Comparison of ENCODE assay signal across 19 cellular contexts in the genomic region with DNA sequence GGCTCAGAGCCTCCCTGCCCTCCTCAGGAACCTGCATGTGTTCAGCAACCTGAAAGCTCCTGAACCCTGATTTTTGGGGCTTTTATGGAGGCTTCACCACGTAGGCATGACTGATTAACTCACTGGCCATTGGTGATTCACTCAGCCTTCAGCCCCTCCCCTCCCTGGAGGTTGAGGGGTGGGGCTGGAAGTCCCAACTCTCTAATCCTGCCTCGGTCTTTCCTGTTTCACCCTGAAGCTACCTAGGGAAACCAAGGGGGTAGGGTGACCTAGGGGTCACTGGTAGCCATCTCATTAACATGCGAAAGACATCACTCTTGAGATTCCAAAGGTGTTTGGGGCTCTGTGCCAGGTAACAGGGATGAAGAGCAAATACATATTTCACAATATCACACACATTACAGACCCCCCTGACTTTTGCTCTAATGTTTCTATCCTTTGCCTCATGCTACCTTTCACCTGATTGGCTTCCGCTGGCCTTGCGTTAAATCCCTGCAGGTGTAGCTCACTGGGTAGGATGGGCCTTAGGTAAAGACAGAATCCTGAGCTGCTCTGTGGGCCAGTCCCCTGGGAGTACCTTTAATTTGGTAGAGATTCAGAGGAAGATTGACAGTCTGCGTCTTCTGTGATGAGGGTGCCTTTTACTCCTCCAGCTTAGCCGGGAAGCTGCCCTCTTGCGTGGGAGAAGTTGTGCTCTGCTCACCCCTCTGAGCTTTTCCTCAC.
"Had no signal": no experiment of that assay in that cellular context is flagged by ENCODE, and none has a peak within 500 bp of the region (broad histone marks: within the 10 kb centered on the region; RNA-seq: fewer than 3 reads in every experiment).

No MANE protein-coding gene starts in this region.

- H3K9me3 ChIP-seq: gastrocnemius medialis, neutrophil had no signal

- H3K27me3 ChIP-seq: gastrocnemius medialis, neutrophil had no signal

- H3K9me3 Mint-ChIP-seq: activated B cell treated with CpG ODN at 0.5 μM for 24 hours; activated CD4-positive, alpha-beta memory T cell treated with anti-CD3 and anti-CD28 coated beads, Interleukin-2, amount 10 ng/mL, durations not matched to agents 7 days and 5 days; activated naive CD8-positive, alpha-beta T cell treated with anti-CD3 and anti-CD28 coated beads, Interleukin-2, amount 50 U/mL, for 24 hours; activated T-helper 17 cell treated with anti-CD3 and anti-CD28 coated beads, Interleukin-2, amount 50 U/mL, for 72 hours; memory B cell; stimulated activated naive B cell treated with anti-CD40 and anti-IgM and Interleukin-4, amounts not matched to agents 10 μg/mL and 1 μg/mL and 100 μg/mL, for 72 hours had no signal

- DNase-seq: activated B cell treated with CpG ODN at 0.5 μM for 24 hours; activated CD4-positive, alpha-beta memory T cell treated with anti-CD3 and anti-CD28 coated beads, Interleukin-2, amount 10 ng/mL, durations not matched to agents 7 days and 5 days; activated CD4-positive, alpha-beta T cell treated with anti-CD3 and anti-CD28 coated beads for 4 hours; activated CD8-positive, alpha-beta memory T cell treated with anti-CD3 and anti-CD28 coated beads, Interleukin-2, amount 10 ng/mL, durations not matched to agents 7 days and 5 days; activated naive CD4-positive, alpha-beta T cell treated with anti-CD3 and anti-CD28 coated beads for 36 hours; activated naive CD8-positive, alpha-beta T cell treated with anti-CD3 and anti-CD28 coated beads, Interleukin-2, amount 50 U/mL, for 24 hours; aorta; cerebellar nuclear complex; effector CD4-positive, alpha-beta T cell; gastrocnemius medialis; head of caudate nucleus; left ventricle myocardium superior; naive thymus-derived CD8-positive, alpha-beta T cell; posterior cingulate gyrus; stimulated activated naive B cell treated with anti-CD40 and anti-IgM and Interleukin-4, amounts not matched to agents 10 μg/mL and 1 μg/mL and 100 μg/mL, for 72 hours had no signal

- H3K36me3 Mint-ChIP-seq: activated CD8-positive, alpha-beta memory T cell treated with anti-CD3 and anti-CD28 coated beads, Interleukin-2, amount 10 ng/mL, durations not matched to agents 7 days and 5 days; memory B cell; stimulated activated naive B cell treated with anti-CD40 and anti-IgM and Interleukin-4, amounts not matched to agents 10 μg/mL and 1 μg/mL and 100 μg/mL, for 72 hours had no signal

- H3K27ac ChIP-seq: gastrocnemius medialis, neutrophil had no signal

- H3K4me1 ChIP-seq: gastrocnemius medialis had no signal

- H3K27ac Mint-ChIP-seq: activated B cell treated with CpG ODN at 0.5 μM for 24 hours; activated CD4-positive, alpha-beta memory T cell treated with anti-CD3 and anti-CD28 coated beads, Interleukin-2, amount 10 ng/mL, durations not matched to agents 7 days and 5 days; activated CD8-positive, alpha-beta memory T cell treated with anti-CD3 and anti-CD28 coated beads, Interleukin-2, amount 10 ng/mL, durations not matched to agents 7 days and 5 days; activated naive CD4-positive, alpha-beta T cell treated with anti-CD3 and anti-CD28 coated beads for 36 hours; activated naive CD8-positive, alpha-beta T cell treated with anti-CD3 and anti-CD28 coated beads, Interleukin-2, amount 50 U/mL, for 24 hours; activated T-helper 17 cell treated with anti-CD3 and anti-CD28 coated beads, Interleukin-2, amount 50 U/mL, for 72 hours; memory B cell; naive thymus-derived CD8-positive, alpha-beta T cell; stimulated activated naive B cell treated with anti-CD40 and anti-IgM and Interleukin-4, amounts not matched to agents 10 μg/mL and 1 μg/mL and 100 μg/mL, for 72 hours had no signal

- ATAC-seq: activated CD8-positive, alpha-beta memory T cell treated with anti-CD3 and anti-CD28 coated beads, Interleukin-2, amount 10 ng/mL, durations not matched to agents 7 days and 5 days; activated naive CD8-positive, alpha-beta T cell treated with anti-CD3 and anti-CD28 coated beads, Interleukin-2, amount 50 U/mL, for 24 hours; activated T-helper 17 cell treated with anti-CD3 and anti-CD28 coated beads, Interleukin-2, amount 50 U/mL, for 72 hours; esophagus mucosa; gastrocnemius medialis; left ventricle myocardium superior; naive thymus-derived CD8-positive, alpha-beta T cell; stimulated activated naive B cell treated with anti-CD40 and anti-IgM and Interleukin-4, amounts not matched to agents 10 μg/mL and 1 μg/mL and 100 μg/mL, for 72 hours had no signal

- H3K4me3 Mint-ChIP-seq: activated B cell treated with CpG ODN at 0.5 μM for 24 hours; activated CD4-positive, alpha-beta memory T cell treated with anti-CD3 and anti-CD28 coated beads, Interleukin-2, amount 10 ng/mL, durations not matched to agents 7 days and 5 days; activated CD8-positive, alpha-beta memory T cell treated with anti-CD3 and anti-CD28 coated beads, Interleukin-2, amount 10 ng/mL, durations not matched to agents 7 days and 5 days; activated naive CD4-positive, alpha-beta T cell treated with anti-CD3 and anti-CD28 coated beads for 36 hours; activated naive CD8-positive, alpha-beta T cell treated with anti-CD3 and anti-CD28 coated beads, Interleukin-2, amount 50 U/mL, for 24 hours; activated T-helper 17 cell treated with anti-CD3 and anti-CD28 coated beads, Interleukin-2, amount 50 U/mL, for 72 hours; memory B cell; naive thymus-derived CD8-positive, alpha-beta T cell; stimulated activated naive B cell treated with anti-CD40 and anti-IgM and Interleukin-4, amounts not matched to agents 10 μg/mL and 1 μg/mL and 100 μg/mL, for 72 hours had no signal

- H3K4me1 Mint-ChIP-seq: activated B cell treated with CpG ODN at 0.5 μM for 24 hours; activated CD4-positive, alpha-beta memory T cell treated with anti-CD3 and anti-CD28 coated beads, Interleukin-2, amount 10 ng/mL, durations not matched to agents 7 days and 5 days; activated CD8-positive, alpha-beta memory T cell treated with anti-CD3 and anti-CD28 coated beads, Interleukin-2, amount 10 ng/mL, durations not matched to agents 7 days and 5 days; activated naive CD8-positive, alpha-beta T cell treated with anti-CD3 and anti-CD28 coated beads, Interleukin-2, amount 50 U/mL, for 24 hours; activated T-helper 17 cell treated with anti-CD3 and anti-CD28 coated beads, Interleukin-2, amount 50 U/mL, for 72 hours; memory B cell; naive thymus-derived CD8-positive, alpha-beta T cell; stimulated activated naive B cell treated with anti-CD40 and anti-IgM and Interleukin-4, amounts not matched to agents 10 μg/mL and 1 μg/mL and 100 μg/mL, for 72 hours had no signal

- H3K27me3 Mint-ChIP-seq: activated CD8-positive, alpha-beta memory T cell treated with anti-CD3 and anti-CD28 coated beads, Interleukin-2, amount 10 ng/mL, durations not matched to agents 7 days and 5 days had no signal
